Comparison of ENCODE assay signal across 16 cellular contexts in the genomic region with DNA sequence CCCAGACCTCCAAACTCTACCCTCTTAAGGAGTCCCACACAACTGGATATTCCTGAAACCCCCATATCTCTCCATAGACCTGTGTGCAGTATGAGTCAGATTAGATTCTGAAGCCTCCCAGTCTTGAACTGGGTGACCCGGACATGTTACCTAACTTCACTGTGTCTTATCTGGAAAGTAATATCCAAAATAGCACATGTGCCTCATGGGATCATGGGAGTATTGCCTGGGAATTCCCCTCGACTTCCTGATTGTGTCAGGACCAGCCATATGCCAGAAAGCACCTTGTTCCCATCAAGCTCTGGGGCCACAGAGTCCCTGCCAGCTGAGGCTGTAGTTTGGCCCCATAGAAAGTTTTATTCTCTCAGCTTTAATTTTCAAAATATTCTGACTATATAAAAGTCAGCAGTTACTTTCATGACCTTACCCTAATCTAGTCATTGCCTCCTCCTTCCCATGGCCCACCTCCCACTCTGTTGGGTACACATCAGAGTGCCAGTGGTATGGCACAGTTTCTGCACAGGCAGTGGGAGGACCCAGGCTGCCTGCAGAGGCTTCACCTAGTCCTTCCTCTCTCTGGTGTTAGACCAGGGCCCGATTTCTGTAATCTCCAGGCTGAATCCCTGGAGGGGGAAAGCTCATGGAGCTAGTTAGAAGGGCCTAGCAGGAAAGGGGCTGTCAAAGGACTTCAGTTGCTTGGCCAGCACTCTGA. TPM values are rescaled to one million over a fixed set of nuclear protein-coding genes. Genes with fewer than 3 reads are reported as not detected.
DNase-seq lines count a peak whose midpoint lies in the region; ATAC-seq and TF ChIP-seq lines count a peak whose summit lies in the region.
"Had no signal": no experiment of that assay in that cellular context is flagged by ENCODE, and none has a peak within 500 bp of the region (broad histone marks: within the 10 kb centered on the region; RNA-seq: fewer than 3 reads in every experiment).

No MANE protein-coding gene starts in this region.

- H3K36me3 ChIP-seq in osteoblast (ENCODE audit: insufficient read depth, low read length): no peaks in the 10 kb centered on the region

- no peak for ATAC-seq in GM21825 (IDR thresholded peaks at IDR 0.05; ENCODE audit: unreplicated experiment)

- peak overlapping the region; percentile 64 for H3K27ac ChIP-seq in RWPE1
- H3K27ac ChIP-seq in osteoblast (ENCODE audit: low read depth, low read length): peak overlapping the region; percentile 54

- peak; percentile 46 for DNase-seq in AG10803 (ENCODE audit: low read depth)
- peak; percentile 72 for DNase-seq in RWPE1 (ENCODE audit: low spot score)
- peak; percentile 60 for DNase-seq in fibroblast of villous mesenchyme (ENCODE audit: low read depth)
- no peak for DNase-seq in osteoblast (ENCODE audit: insufficient read length, low spot score, missing footprints)
- no peak for DNase-seq in GM10248 (ENCODE audit: extremely low spot score)
- no peak for DNase-seq in DMS79 (lab: John Stamatoyannopoulos, UW)
- no peak for DNase-seq in NCI-H1694 (lab: John Stamatoyannopoulos, UW)
- DNase-seq: activated CD4-positive, alpha-beta T cell treated with anti-CD3 and anti-CD28 coated beads for 1 hour; activated gamma-delta T cell treated with Interleukin-2 at 50 U/mL for 16 hours; effector CD4-positive, alpha-beta T cell; GF-D8; GOT3; MM.1S; NCI-H526 treated with DMSO at 0.1 percent for 48 hours had no signal

- H3K79me2 ChIP-seq in osteoblast (ENCODE audit: insufficient read depth, low read length): no peaks in the 10 kb centered on the region

- CTCF ChIA-PET in RWPE1 (lab: Yijun Ruan, JAX): interaction anchor here (0.9 kb wide), 1 partner anchor 37 kb away, joined by 3 read pairs; no protein-coding TSS in a partner anchor
- CTCF ChIA-PET in GM10248 (lab: Yijun Ruan, JAX): interaction anchor here (0.9 to 2.9 kb wide), 8 partner anchors 9 to 59 kb away, joined by 3 to 11 read pairs (median 5); no protein-coding TSS in a partner anchor

- POLR2A ChIA-PET in RWPE1 (lab: Yijun Ruan, JAX; ENCODE audit: low non-redundant PET) (no interaction called here), GM10248 (lab: Yijun Ruan, JAX) (no interaction called here)

- TF ChIP-seq CTCF in AG10803 (conservative IDR thresholded peaks at IDR 0.05; ENCODE audit: low read length) (no peak), RWPE1 (conservative IDR thresholded peaks at IDR 0.05; ENCODE audit: low read depth) (no peak), fibroblast of villous mesenchyme (IDR thresholded peaks at IDR 0.05; ENCODE audit: insufficient read depth, low read depth, low read length) (no peak), osteoblast (IDR thresholded peaks at IDR 0.05; ENCODE audit: extremely low read depth, low read depth, low read length) (no peak), GM10248 (IDR thresholded peaks at IDR 0.05; ENCODE audit: control extremely low read depth, extremely low read depth, low read depth, missing control alignments) (no peak)

- H3K9me3 ChIP-seq in osteoblast (ENCODE audit: low read depth, low read length): no peaks in the 10 kb centered on the region

- H3K4me3 ChIP-seq in AG10803 (ENCODE audit: low read length) (no peak overlapping the region), fibroblast of villous mesenchyme (ENCODE audit: low read depth, low read length) (no peak overlapping the region), osteoblast (ENCODE audit: insufficient read depth, low read length) (no peak overlapping the region)

- H2AFZ ChIP-seq in osteoblast (ENCODE audit: low read length): peak overlapping the region; percentile 49

- H3K27me3 ChIP-seq in osteoblast (ENCODE audit: insufficient read depth, low read length): no peaks in the 10 kb centered on the region

- peak overlapping the region; percentile 26 for H3K4me2 ChIP-seq in osteoblast (ENCODE audit: insufficient read depth, low read length)

- H3K4me1 ChIP-seq in osteoblast (ENCODE audit: insufficient read depth, low read length): peaks cover 24% of the 10 kb centered on the region

- H4K20me1 ChIP-seq in osteoblast (ENCODE audit: insufficient read depth, low read length): no peaks in the 10 kb centered on the region

RNA-seq across cellular contexts. Expression of a gene that starts 19.5 kb away (rescaled TPM):
- 23.8 and 28.5 TPM in 2 replicates for total RNA-seq in fibroblast of villous mesenchyme
- 63.7 and 76.3 TPM in 2 replicates for total RNA-seq in osteoblast

RNA-seq across cellular contexts. Expression of a gene that starts 53.4 kb away (rescaled TPM):
- total RNA-seq in fibroblast of villous mesenchyme (not detected in 2 replicates), osteoblast (not detected in 2 replicates)
- total RNA-seq: urinary bladder had no signal

Comparison
In these comparisons a context has a peak if more than half of its experiments do, and no peak if none do; other contexts are left out.
1. DNase-seq: peak in AG10803 (single experiment), RWPE1 (single experiment) and fibroblast of villous mesenchyme (single experiment); none in osteoblast (single experiment), GM10248 (single experiment), DMS79 (single experiment) and NCI-H1694 (single experiment).